Comparison of ENCODE assay signal across 8 cellular contexts in the genomic region with DNA sequence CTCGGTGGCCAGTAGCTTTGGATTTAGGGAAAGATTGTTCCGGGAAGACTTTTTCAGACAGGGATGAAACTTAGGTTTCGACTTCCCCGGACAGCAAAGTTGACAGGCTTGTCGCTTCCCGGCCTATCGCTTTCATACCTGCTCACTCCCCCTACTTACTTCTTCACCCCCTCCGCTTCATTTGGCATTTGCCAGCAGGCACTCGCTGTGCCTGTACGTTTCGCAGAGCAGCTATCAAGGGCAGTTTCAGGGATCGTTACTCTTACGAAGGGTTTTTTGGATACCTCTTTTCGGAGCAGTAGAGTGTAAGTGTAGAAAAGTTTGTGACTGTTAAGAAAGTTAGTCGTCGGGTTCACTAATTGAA. TPM values are rescaled to one million over a fixed set of nuclear protein-coding genes. Genes with fewer than 3 reads are reported as not detected.
A peak's percentile ranks its signal among the peaks of the same experiment; 100 is the strongest.
DNase-seq lines count a peak whose midpoint lies in the region; ATAC-seq, FAIRE-seq and TF ChIP-seq lines count a peak whose summit lies in the region.

No MANE protein-coding gene starts in this region.

- peak overlapping the region; percentile 60 for H2AFZ ChIP-seq in GM12878 (ENCODE audit: control insufficient read depth, low read depth, low read length)
- H2AFZ ChIP-seq in keratinocyte (ENCODE audit: control insufficient read depth, low read length): peak overlapping the region; percentile 97

- no peak overlapping the region for H3K27ac Mint-ChIP-seq in stimulated activated naive CD8-positive, alpha-beta T cell treated with anti-CD3 and anti-CD28 coated beads, Interleukin-15, amount 100 ng/mL, for 72 hours
- no peak overlapping the region for H3K27ac Mint-ChIP-seq in stimulated activated memory B cell treated with anti-CD40 and anti-IgM and Interleukin-4, amounts not matched to agents 10 μg/mL and 1 μg/mL and 100 μg/mL, for 72 hours

- FAIRE-seq in GM12878 (lab: Jason Lieb, UNC) (no peak), keratinocyte (lab: Jason Lieb, UNC) (no peak)

- 3% methylated on average over 16 of the region's 16 CpGs for WGBS in GM12878 (ENCODE audit: insufficient coverage, insufficient replicate concordance, low lambda C conversion rate, missing lambda C conversion rate)

- no peaks in the 10 kb centered on the region for H3K9me3 Mint-ChIP-seq in stimulated activated naive CD8-positive, alpha-beta T cell treated with anti-CD3 and anti-CD28 coated beads, Interleukin-15, amount 100 ng/mL, for 72 hours
- peaks cover 4% of the 10 kb centered on the region for H3K9me3 Mint-ChIP-seq in stimulated activated memory B cell treated with anti-CD40 and anti-IgM and Interleukin-4, amounts not matched to agents 10 μg/mL and 1 μg/mL and 100 μg/mL, for 72 hours

- intact Hi-C loops in Right ventricle myocardium inferior (cut with DNase I): no loop called here
- intact Hi-C loops in GM12878 (cut with micrococcal nuclease; ENCODE audit: unreplicated experiment): loop anchor here (2.0 to 5.0 kb wide), 2 partner anchors 118 to 179 kb away; no protein-coding TSS in a partner anchor

- peaks cover 13% of the 10 kb centered on the region for H3K36me3 Mint-ChIP-seq in stimulated activated memory B cell treated with anti-CD40 and anti-IgM and Interleukin-4, amounts not matched to agents 10 μg/mL and 1 μg/mL and 100 μg/mL, for 72 hours

- dilution Hi-C loops in keratinocyte (cut with MboI; ENCODE audit: extremely low pct_ligation_motif_present, low sequenced_read_pairs): no loop called here

- SMC1A ChIA-PET in GM12878 (lab: Charles Lee; ENCODE audit: uncharacterized antibody, unreplicated experiment): interaction anchor here (0.7 to 2.7 kb wide), 13 partner anchors 8 to 1025 kb away, joined by 3 to 9 read pairs (median 3); partner anchors contain the start of gene SLC19A2

- no peak overlapping the region for H3K4me3 Mint-ChIP-seq in stimulated activated naive CD8-positive, alpha-beta T cell treated with anti-CD3 and anti-CD28 coated beads, Interleukin-15, amount 100 ng/mL, for 72 hours
- no peak overlapping the region for H3K4me3 Mint-ChIP-seq in stimulated activated memory B cell treated with anti-CD40 and anti-IgM and Interleukin-4, amounts not matched to agents 10 μg/mL and 1 μg/mL and 100 μg/mL, for 72 hours

- BruUV-seq in GM12878 (replicated peaks; lab: Mats Ljungman, UMichigan): TSS peak; percentile 71

- RAD21 ChIA-PET in GM12878 (lab: Charles Lee; ENCODE audit: unreplicated experiment): interaction anchor here (1.0 to 2.2 kb wide), 3 partner anchors 10 to 765 kb away, joined by 3 to 8 read pairs (median 4); no protein-coding TSS in a partner anchor

- H3K9ac ChIP-seq in GM12878 (ENCODE audit: control insufficient read depth, insufficient read depth, low read length): peak overlapping the region; percentile 73
- peak overlapping the region; percentile 88 for H3K9ac ChIP-seq in keratinocyte (ENCODE audit: control insufficient read depth, extremely low read depth, insufficient read depth, low read length)

- H3K4me1 ChIP-seq in cardiac muscle cell (ENCODE audit: low read depth): peaks cover 10% of the 10 kb centered on the region
- peaks cover 0 to 22% (median 0%) of the 10 kb centered on the region in 4 donors for H3K4me1 ChIP-seq in Peyer's patch
- H3K4me1 ChIP-seq in GM12878 (ENCODE audit: control insufficient read depth, insufficient read depth, low read length): peaks cover 3% of the 10 kb centered on the region; the same call in 1 of the 2 replicates
- peaks cover 32% of the 10 kb centered on the region for H3K4me1 ChIP-seq in keratinocyte (ENCODE audit: control insufficient read depth, extremely low read depth, insufficient read depth, low read length)

- no peak for ATAC-seq in Right ventricle myocardium inferior
- ATAC-seq in GM12878: peak; percentile 43
- ATAC-seq in stimulated activated naive CD8-positive, alpha-beta T cell treated with anti-CD3 and anti-CD28 coated beads, Interleukin-15, amount 100 ng/mL, for 72 hours: peak; percentile 11
- no peak for ATAC-seq in stimulated activated memory B cell treated with anti-CD40 and anti-IgM and Interleukin-4, amounts not matched to agents 10 μg/mL and 1 μg/mL and 100 μg/mL, for 72 hours

- TF ChIP-seq EP300 in GM12878 (IDR thresholded peaks at IDR 0.05; ENCODE audit: borderline replicate concordance in 1 of 2, control insufficient read depth in 1 of 2, low read depth in 2 of 2, low read length in 2 of 2): no peak

- peaks cover 13% of the 10 kb centered on the region for H3K4me1 Mint-ChIP-seq in stimulated activated naive CD8-positive, alpha-beta T cell treated with anti-CD3 and anti-CD28 coated beads, Interleukin-15, amount 100 ng/mL, for 72 hours
- H3K4me1 Mint-ChIP-seq in stimulated activated memory B cell treated with anti-CD40 and anti-IgM and Interleukin-4, amounts not matched to agents 10 μg/mL and 1 μg/mL and 100 μg/mL, for 72 hours: peaks cover 13% of the 10 kb centered on the region

- in situ Hi-C loops in GM12878 (cut with MboI): no loop called here

- H3K4me2 ChIP-seq in GM12878 (ENCODE audit: control insufficient read depth, insufficient read depth) (peak overlapping the region; percentile 65), keratinocyte (ENCODE audit: control insufficient read depth, extremely low read depth, insufficient read depth, low read depth, low read length) (peak overlapping the region; percentile 62)

- H3K36me3 ChIP-seq in cardiac muscle cell (peaks cover 10% of the 10 kb centered on the region), Peyer's patch (peaks cover 0 to 24% (median 0%) of the 10 kb centered on the region in 3 donors), GM12878 (ENCODE audit: control insufficient read depth in 2 of 2, insufficient read depth in 2 of 2, low read length in 1 of 2) (peaks cover 0 to 7% of the 10 kb centered on the region in 2 experiments; a peak in 1 of 4 replicates), keratinocyte (ENCODE audit: control insufficient read depth in 2 of 2, extremely low read depth in 1 of 2, insufficient read depth in 2 of 2, low read length in 2 of 2) (peaks cover 3 to 8% of the 10 kb centered on the region in 2 experiments)

- no peak for TF ChIP-seq CTCF in cardiac muscle cell (IDR thresholded peaks at IDR 0.05; ENCODE audit: low read depth, low read length)
- no peak for TF ChIP-seq CTCF in Peyer's patch (IDR thresholded peaks at IDR 0.05)
- TF ChIP-seq CTCF in GM12878 (IDR thresholded peaks at IDR 0.05 in 2 of 3, conservative IDR thresholded peaks at IDR 0.05 in 1 of 3; ENCODE audit: control insufficient read depth in 2 of 3, extremely low read depth in 1 of 3, insufficient read depth in 1 of 3, low read depth in 3 of 3, low read length in 3 of 3): no peak
- no peak for TF ChIP-seq CTCF in keratinocyte (optimal IDR thresholded peaks at IDR 0.05 in 1 of 3, IDR thresholded peaks at IDR 0.05 in 1 of 3, conservative IDR thresholded peaks at IDR 0.05 in 1 of 3; ENCODE audit: extremely low read depth in 1 of 3, insufficient read depth in 2 of 3, low read length in 3 of 3)

- H3K4me3 ChIP-seq in cardiac muscle cell (peak overlapping the region; percentile 54), Peyer's patch (peak overlapping the region; percentile 56 to 71 (median 64)), GM12878 (peak overlapping the region; percentile 93), keratinocyte (ENCODE audit: control insufficient read depth in 2 of 3, extremely low read depth in 1 of 3, insufficient read depth in 2 of 3, low read depth in 1 of 3, low read length in 3 of 3) (peak overlapping the region; percentile 79 to 98 (median 94))

- H3K79me2 ChIP-seq in GM12878 (ENCODE audit: control insufficient read depth, insufficient read depth, low read length): peaks cover 10% of the 10 kb centered on the region
- peaks cover 72% of the 10 kb centered on the region for H3K79me2 ChIP-seq in keratinocyte (ENCODE audit: control insufficient read depth, insufficient read depth, low read length)

- CTCF ChIA-PET in GM12878 (lab: Yijun Ruan, JAX): interaction anchor here (1.5 to 2.0 kb wide), 6 partner anchors 9 to 1026 kb away, joined by 3 to 9 read pairs (median 6); no protein-coding TSS in a partner anchor

- H3K9me1 ChIP-seq in keratinocyte (ENCODE audit: control insufficient read depth, extremely low read depth, insufficient read depth, low read length): no peaks in the 10 kb centered on the region

- no peak for TF ChIP-seq RAD21 in GM12878 (IDR thresholded peaks at IDR 0.05; ENCODE audit: insufficient read depth, low read depth, low read length)

- H3K27me3 ChIP-seq in cardiac muscle cell (no peaks in the 10 kb centered on the region), Peyer's patch (no peaks in the 10 kb centered on the region), GM12878 (replicated peaks in 1 of 2; ENCODE audit: control insufficient read depth in 2 of 2, insufficient read depth in 2 of 2, low read length in 1 of 2) (no peaks in the 10 kb centered on the region), keratinocyte (ENCODE audit: control insufficient read depth, extremely low read depth, insufficient read depth, low read length) (no peaks in the 10 kb centered on the region)

- H4K20me1 ChIP-seq in GM12878 (ENCODE audit: control insufficient read depth, insufficient read depth) (no peaks in the 10 kb centered on the region), keratinocyte (ENCODE audit: control insufficient read depth, extremely low read depth, insufficient read depth, low read length) (no peaks in the 10 kb centered on the region)

- peak overlapping the region; percentile 68 for H3K27ac ChIP-seq in cardiac muscle cell
- H3K27ac ChIP-seq in Peyer's patch: peak overlapping the region; percentile 71 to 86 (median 78)
- H3K27ac ChIP-seq in GM12878 (ENCODE audit: control insufficient read depth, insufficient read depth): peak overlapping the region; percentile 11
- H3K27ac ChIP-seq in keratinocyte (ENCODE audit: control insufficient read depth, insufficient read depth, low read length): peak overlapping the region; percentile 94

- no peak for TF ChIP-seq POLR2A in Peyer's patch (IDR thresholded peaks at IDR 0.05)
- TF ChIP-seq POLR2A in GM12878 (IDR thresholded peaks at IDR 0.05; ENCODE audit: low read depth, low read length): 0 out of 2 replicates have a peak, but pooled peaks have one; percentile 31

- POLR2A ChIA-PET in GM12878 (lab: Charles Lee): no interaction called here

- no peaks in the 10 kb centered on the region for H3K9me3 ChIP-seq in cardiac muscle cell (ENCODE audit: low read depth)
- H3K9me3 ChIP-seq in Peyer's patch: no peaks in the 10 kb centered on the region
- no peaks in the 10 kb centered on the region; the same call in 2 of the 3 replicates for H3K9me3 ChIP-seq in GM12878 (replicated peaks; ENCODE audit: control insufficient read depth, insufficient read depth, low read length)
- no peaks in the 10 kb centered on the region for H3K9me3 ChIP-seq in keratinocyte (ENCODE audit: control insufficient read depth, low read depth, low read length)

- DNase-seq in cardiac muscle cell (ENCODE audit: low read depth in 1 of 2, low spot score in 1 of 2) (peak in 1 of 2 donors; percentile 34), Right ventricle myocardium inferior (ENCODE audit: missing footprints) (no peak), Peyer's patch (peak in 2 of 3 donors; percentile 20 to 48), GM12878 (ENCODE audit: low read depth, low spot score) (peak; percentile 4), keratinocyte (ENCODE audit: low read depth, low spot score) (no peak), NCI-H1048 (lab: John Stamatoyannopoulos, UW) (no peak)
- peak; percentile 24 to 37 for DNase-seq in stimulated activated naive CD8-positive, alpha-beta T cell treated with anti-CD3 and anti-CD28 coated beads, Interleukin-15, amount 100 ng/mL, for 72 hours

- no peaks in the 10 kb centered on the region for H3K27me3 Mint-ChIP-seq in stimulated activated naive CD8-positive, alpha-beta T cell treated with anti-CD3 and anti-CD28 coated beads, Interleukin-15, amount 100 ng/mL, for 72 hours
- H3K27me3 Mint-ChIP-seq in stimulated activated memory B cell treated with anti-CD40 and anti-IgM and Interleukin-4, amounts not matched to agents 10 μg/mL and 1 μg/mL and 100 μg/mL, for 72 hours: no peaks in the 10 kb centered on the region

RNA-seq across cellular contexts. Expression of gene BLZF1, which starts 0.4 kb away (rescaled TPM):
- total RNA-seq in cardiac muscle cell (11.1 and 17.3 TPM in 2 replicates), Right ventricle myocardium inferior (22.6 TPM), Peyer's patch (10 to 100 TPM; 14.7 to 28.9 (median 20.3) TPM), GM12878 (2014; rRNA removed) (6.6 and 9.2 TPM in 2 replicates), GM12878 (2014; rRNA removed; fragmentation: Illumina TruSeq; extraction: Trizol) (8.9 and 10.0 TPM in 2 replicates), GM12878 (2021) (7.0 and 7.2 TPM in 2 replicates)
- polyA plus RNA-seq in cardiac muscle cell (19.7 and 20.8 TPM in 2 replicates), GM12878 (2011; rRNA removed) (11.9 and 21.5 TPM in 2 replicates), GM12878 (2014; fragmentation: Illumina TruSeq; extraction: Trizol) (9.1 and 11.2 TPM in 2 replicates), GM12878 (2014; fragmentation: Nextera tagmentation; extraction: Ambion mirVana) (1 to 10 TPM; 6.4 to 9.4 TPM), GM12878 (2014; rRNA removed) (4.1 and 5.1 TPM in 2 replicates), GM12878 (2016; fragmentation: Nextera tagmentation; extraction: Ambion mirVana) (10 to 100 TPM; 10.2 to 11.7 TPM), keratinocyte (31.2 to 50.9 TPM (median 35.4 TPM) in 3 replicates)
- total RNA-seq in GM12878 (2013; cell fraction: nucleolus; rRNA removed): 27.4 and 31.8 TPM in 2 replicates
- polyA plus RNA-seq in GM12878 (2011; ENCODE audit: low read depth): 4.6 TPM
- 3.5 and 4.5 TPM in 2 replicates for polyA plus RNA-seq in GM12878 (2011; cell fraction: cytosol; rRNA removed)
- polyA plus RNA-seq in GM12878 (2011; cell fraction: nucleus; rRNA removed): 9.5 TPM in 2 replicates
- polyA plus RNA-seq in GM12878 (2012): 4.2 and 6.4 TPM in 2 replicates
- polyA minus RNA-seq in GM12878 (2011; rRNA and poly(A)+ RNA removed): 10.1 and 13.7 TPM in 2 replicates
- polyA minus RNA-seq in GM12878 (2011; cell fraction: cytosol; rRNA and poly(A)+ RNA removed): 4.6 and 4.8 TPM in 2 replicates
- polyA minus RNA-seq in GM12878 (2011; cell fraction: nucleus; rRNA and poly(A)+ RNA removed): 13.8 and 16.6 TPM in 2 replicates
- polyA plus RNA-seq in keratinocyte (2011; ENCODE audit: low read depth): 22.8 TPM
- polyA plus RNA-seq in keratinocyte (2011; cell fraction: cytosol; rRNA removed): 25.3 and 56.3 TPM in 2 replicates
- 41.4 and 61.0 TPM in 2 replicates for polyA plus RNA-seq in keratinocyte (2011; cell fraction: nucleus; rRNA removed)
- polyA plus RNA-seq in keratinocyte (2012; ENCODE audit: low replicate concordance): 28.7 and 38.5 TPM in 2 replicates
- polyA minus RNA-seq in keratinocyte: 2.0 to 34.6 TPM (median 14.2 TPM) in 3 replicates
- 26.9 TPM for polyA minus RNA-seq in keratinocyte (2011; cell fraction: cytosol; rRNA and poly(A)+ RNA removed)
- polyA minus RNA-seq in keratinocyte (2011; cell fraction: nucleus; rRNA and poly(A)+ RNA removed): 22.9 and 45.1 TPM in 2 replicates

RNA-seq across cellular contexts. Expression of gene NME7, which starts 0.8 kb away (rescaled TPM):
- total RNA-seq in cardiac muscle cell (10.1 and 10.9 TPM in 2 replicates), Right ventricle myocardium inferior (10.1 TPM), Peyer's patch (10 to 100 TPM in 1 of 4 donors, 1 to 10 TPM in 3; 3.3 to 12.7 (median 4.6) TPM), GM12878 (2014; rRNA removed) (1.5 and 2.1 TPM in 2 replicates), GM12878 (2014; rRNA removed; fragmentation: Illumina TruSeq; extraction: Trizol) (5.4 and 6.2 TPM in 2 replicates), GM12878 (2021) (3.7 and 4.2 TPM in 2 replicates)
- polyA plus RNA-seq in cardiac muscle cell (110 and 140 TPM in 2 replicates), GM12878 (2011; rRNA removed) (15.6 and 24.6 TPM in 2 replicates), GM12878 (2014; fragmentation: Illumina TruSeq; extraction: Trizol) (6.6 and 7.2 TPM in 2 replicates), GM12878 (2014; fragmentation: Nextera tagmentation; extraction: Ambion mirVana) (1 to 10 TPM; 8.0 to 8.1 TPM), GM12878 (2014; rRNA removed) (4.5 and 5.5 TPM in 2 replicates), GM12878 (2016; fragmentation: Nextera tagmentation; extraction: Ambion mirVana) (1 to 10 TPM; 7.2 to 8.2 TPM), keratinocyte (22.3 to 52.9 TPM (median 26.8 TPM) in 3 replicates)
- total RNA-seq in GM12878 (2013; cell fraction: nucleolus; rRNA removed): 29.5 and 31.7 TPM in 2 replicates
- polyA plus RNA-seq in GM12878 (2011; ENCODE audit: low read depth): 5.6 TPM
- 5.2 and 6.3 TPM in 2 replicates for polyA plus RNA-seq in GM12878 (2011; cell fraction: cytosol; rRNA removed)
- polyA plus RNA-seq in GM12878 (2011; cell fraction: nucleus; rRNA removed): 9.5 and 10.0 TPM in 2 replicates
- polyA plus RNA-seq in GM12878 (2012): 9.5 and 20.3 TPM in 2 replicates
- 13.1 TPM in 2 replicates for polyA minus RNA-seq in GM12878 (2011; rRNA and poly(A)+ RNA removed)
- 4.8 and 7.8 TPM in 2 replicates for polyA minus RNA-seq in GM12878 (2011; cell fraction: cytosol; rRNA and poly(A)+ RNA removed)
- 14.9 and 20.8 TPM in 2 replicates for polyA minus RNA-seq in GM12878 (2011; cell fraction: nucleus; rRNA and poly(A)+ RNA removed)
- 15.2 TPM for polyA plus RNA-seq in keratinocyte (2011; ENCODE audit: low read depth)
- polyA plus RNA-seq in keratinocyte (2011; cell fraction: cytosol; rRNA removed): 32.9 and 47.0 TPM in 2 replicates
- polyA plus RNA-seq in keratinocyte (2011; cell fraction: nucleus; rRNA removed): 21.0 and 36.4 TPM in 2 replicates
- polyA plus RNA-seq in keratinocyte (2012; ENCODE audit: low replicate concordance): 27.9 and 46.6 TPM in 2 replicates
- polyA minus RNA-seq in keratinocyte: 17.6 to 69.5 TPM (median 24.7 TPM) in 3 replicates
- 25.7 TPM for polyA minus RNA-seq in keratinocyte (2011; cell fraction: cytosol; rRNA and poly(A)+ RNA removed)
- polyA minus RNA-seq in keratinocyte (2011; cell fraction: nucleus; rRNA and poly(A)+ RNA removed): 32.3 and 60.7 TPM in 2 replicates

RNA-seq across cellular contexts. Expression of gene CCDC181, which starts 58.9 kb away (rescaled TPM):
- total RNA-seq in cardiac muscle cell: 3.6 and 5.9 TPM in 2 replicates
- 5.1 and 6.5 TPM in 2 replicates for polyA plus RNA-seq in cardiac muscle cell
- 0.65 TPM for total RNA-seq in Right ventricle myocardium inferior
- 1 to 10 TPM in 1 of 4 donors, not detected in 3; 2.5 TPM for total RNA-seq in Peyer's patch
- not detected in 2 replicates for total RNA-seq in GM12878 (2013; cell fraction: nucleolus; rRNA removed)
- total RNA-seq in GM12878 (2014; rRNA removed): not detected in 2 replicates
- not detected in 2 replicates for total RNA-seq in GM12878 (2014; rRNA removed; fragmentation: Illumina TruSeq; extraction: Trizol)
- not detected in 2 replicates for total RNA-seq in GM12878 (2021)
- not detected for polyA plus RNA-seq in GM12878 (2011; ENCODE audit: low read depth)
- not detected in 2 replicates for polyA plus RNA-seq in GM12878 (2011; rRNA removed)
- polyA plus RNA-seq in GM12878 (2011; cell fraction: cytosol; rRNA removed): not detected in 2 replicates
- not detected in 2 replicates for polyA plus RNA-seq in GM12878 (2011; cell fraction: nucleus; rRNA removed)
- polyA plus RNA-seq in GM12878 (2012): not detected in 2 replicates
- polyA plus RNA-seq in GM12878 (2014; fragmentation: Illumina TruSeq; extraction: Trizol): not detected in 2 replicates
- not detected for polyA plus RNA-seq in GM12878 (2014; fragmentation: Nextera tagmentation; extraction: Ambion mirVana)
- polyA plus RNA-seq in GM12878 (2014; rRNA removed): not detected in 2 replicates
- polyA plus RNA-seq in GM12878 (2016; fragmentation: Nextera tagmentation; extraction: Ambion mirVana): not detected
- not detected in 2 replicates for polyA minus RNA-seq in GM12878 (2011; rRNA and poly(A)+ RNA removed)
- not detected in 2 replicates for polyA minus RNA-seq in GM12878 (2011; cell fraction: cytosol; rRNA and poly(A)+ RNA removed)
- polyA minus RNA-seq in GM12878 (2011; cell fraction: nucleus; rRNA and poly(A)+ RNA removed): 0.24 TPM in 1 of 2 replicates, not detected in the other
- not detected in 3 replicates for polyA plus RNA-seq in keratinocyte
- 0.22 TPM for polyA plus RNA-seq in keratinocyte (2011; ENCODE audit: low read depth)
- polyA plus RNA-seq in keratinocyte (2011; cell fraction: cytosol; rRNA removed): not detected in 2 replicates
- not detected in 2 replicates for polyA plus RNA-seq in keratinocyte (2011; cell fraction: nucleus; rRNA removed)
- 0.06 and 0.07 TPM in 2 replicates for polyA plus RNA-seq in keratinocyte (2012; ENCODE audit: low replicate concordance)
- not detected in 3 replicates for polyA minus RNA-seq in keratinocyte
- polyA minus RNA-seq in keratinocyte (2011; cell fraction: cytosol; rRNA and poly(A)+ RNA removed): not detected
- 0.32 TPM in 1 of 2 replicates, not detected in the other for polyA minus RNA-seq in keratinocyte (2011; cell fraction: nucleus; rRNA and poly(A)+ RNA removed)

Comparison
In these comparisons a context has a peak if more than half of its experiments do, and no peak if none do; other contexts are left out.
1. DNase-seq: peak in Peyer's patch (2 of 3), GM12878 (single experiment) and stimulated activated naive CD8-positive, alpha-beta T cell treated with anti-CD3 and anti-CD28 coated beads, Interleukin-15, amount 100 ng/mL, for 72 hours (2 of 2); none in Right ventricle myocardium inferior (single experiment), keratinocyte (single experiment) and NCI-H1048 (single experiment).
2. H3K27ac ChIP-seq: peak in every context shown above with its lines; median percentile 94 in keratinocyte; 78 in Peyer's patch; 68 in cardiac muscle cell; 11 in GM12878.
3. ATAC-seq: peak in GM12878 (single experiment) and stimulated activated naive CD8-positive, alpha-beta T cell treated with anti-CD3 and anti-CD28 coated beads, Interleukin-15, amount 100 ng/mL, for 72 hours (single experiment); none in Right ventricle myocardium inferior (single experiment) and stimulated activated memory B cell treated with anti-CD40 and anti-IgM and Interleukin-4, amounts not matched to agents 10 μg/mL and 1 μg/mL and 100 μg/mL, for 72 hours (single experiment).
4. Peak in every context shown above with its lines, with median percentiles within 50 percentile points of each other: H3K4me3 ChIP-seq.